In the genomic region with DNA sequence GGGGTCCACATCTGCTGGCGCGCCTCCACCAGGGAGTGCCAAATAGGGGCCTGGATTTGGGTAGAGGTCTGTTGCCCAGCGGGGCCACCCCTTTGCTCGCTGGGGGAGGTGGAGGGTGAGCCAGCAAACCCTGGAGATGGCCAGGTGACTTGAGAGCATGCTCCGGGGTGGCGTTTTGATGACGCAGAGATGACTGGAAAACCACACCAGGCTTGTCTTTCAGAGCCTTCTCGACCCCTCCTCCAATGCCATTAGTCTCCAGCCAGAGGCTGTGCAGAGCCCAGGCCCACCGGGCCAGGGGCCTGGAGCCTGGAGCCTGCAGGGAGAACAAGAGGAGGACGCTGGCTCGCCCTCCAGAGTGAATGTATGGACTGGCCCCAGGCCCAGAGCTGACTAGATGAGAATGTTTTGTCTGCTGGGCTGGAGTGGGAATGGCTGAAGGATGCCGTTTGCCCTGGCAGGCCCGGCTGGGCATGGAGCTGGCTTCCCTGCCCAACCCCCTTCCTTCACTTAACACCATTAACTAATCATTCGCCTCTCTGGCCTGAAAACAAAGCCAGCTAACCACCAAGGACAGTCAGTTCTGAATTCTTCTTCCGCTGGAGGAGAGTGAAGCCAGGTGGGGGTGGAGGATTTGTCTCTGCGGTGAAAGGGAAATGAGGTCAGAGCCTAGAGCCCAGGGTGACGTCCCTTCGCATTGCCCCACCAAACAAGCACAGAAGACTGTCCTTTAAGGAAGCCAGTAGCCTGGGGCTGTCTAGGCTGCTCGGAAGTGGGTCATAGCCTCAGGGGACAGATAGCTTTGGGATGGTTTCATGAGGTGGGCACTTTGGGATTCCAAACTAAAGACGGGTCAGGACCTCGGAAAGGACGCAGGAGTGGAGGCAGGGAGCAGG, we compare ENCODE assay signal across 9 cellular contexts. TPM values are rescaled to one million over a fixed set of nuclear protein-coding genes. Genes with fewer than 3 reads are reported as not detected.
A peak's percentile ranks its signal among the peaks of the same experiment; 100 is the strongest.
DNase-seq lines count a peak whose midpoint lies in the region; ATAC-seq and TF ChIP-seq lines count a peak whose summit lies in the region.
"Had no signal": no experiment of that assay in that cellular context is flagged by ENCODE, and none has a peak within 500 bp of the region (broad histone marks: within the 10 kb centered on the region; RNA-seq: fewer than 3 reads in every experiment).

No MANE protein-coding gene starts in this region.

- DNase-seq in GM13976 (ENCODE audit: low spot score) (peak; percentile 86), NCI-H2196 treated with DMSO at 0.1 percent for 48 hours (lab: John Stamatoyannopoulos, UW; ENCODE audit: unreplicated experiment) (peak; percentile 14), mucosa of descending colon (no peak), NCI-H146 treated with DMSO at 0.1 percent for 48 hours (lab: John Stamatoyannopoulos, UW; ENCODE audit: unreplicated experiment) (no peak), HuH-7 (ENCODE audit: low spot score) (no peak)
- DNase-seq in central memory CD4-positive, alpha-beta T cell = peak; percentile 59
- no peak for DNase-seq in stimulated activated CD4-positive, alpha-beta T cell treated with anti-CD3 and anti-CD28 coated beads, Interleukin-4, amount 100 ng/mL, for 1 hour

- intact Hi-C loops in mucosa of descending colon (cut with DNase I, micrococcal nuclease) = no loop called here

- TF ChIP-seq CTCF in GM13976 (IDR thresholded peaks at IDR 0.05; ENCODE audit: borderline replicate concordance, control extremely low read depth, extremely low read depth, insufficient read depth, missing control alignments) (no peak), mucosa of descending colon (IDR thresholded peaks at IDR 0.05) (no peak)

- peaks cover 39% of the 10 kb centered on the region for H3K4me1 ChIP-seq in mucosa of descending colon (ENCODE audit: low read depth)

- in situ Hi-C loops in GM13976 (cut with MboI; ENCODE audit: low sequenced_read_pairs, unreplicated experiment) = no loop called here

- ATAC-seq in mucosa of descending colon = peak; percentile 3
- ATAC-seq in HG02678 (IDR thresholded peaks at IDR 0.05; ENCODE audit: unreplicated experiment) = no peak

- no peak overlapping the region for H3K4me3 ChIP-seq in mucosa of descending colon

- H3K9me3 ChIP-seq in mucosa of descending colon = no peaks in the 10 kb centered on the region

- no peaks in the 10 kb centered on the region for H3K36me3 ChIP-seq in mucosa of descending colon (ENCODE audit: low read depth)

RNA-seq across cellular contexts. Expression of a gene that starts 1.6 kb away (rescaled TPM):
- 100 to 1,000 TPM in 1 of 3 donors, 10 to 100 TPM in 1, 1 to 10 TPM in 1; 9.7 to 186 (median 32.5) TPM for total RNA-seq in mucosa of descending colon

RNA-seq across cellular contexts. Expression of a gene that starts 15.8 kb away (rescaled TPM):
- 10 to 100 TPM; 20.7 to 24.7 (median 23.7) TPM for total RNA-seq in mucosa of descending colon

RNA-seq across cellular contexts. Expression of a gene that starts 22.2 kb away (rescaled TPM):
- 10 to 100 TPM in 1 of 3 donors, 1 to 10 TPM in 2; 5.1 to 13.9 (median 9.3) TPM for total RNA-seq in mucosa of descending colon

RNA-seq across cellular contexts. Expression of a gene that starts 28.0 kb away (rescaled TPM):
- total RNA-seq in mucosa of descending colon = not detected
- total RNA-seq: lower leg skin had no signal

Comparison
In these comparisons a context has a peak if more than half of its experiments do, and no peak if none do; other contexts are left out.
1. DNase-seq: peak in GM13976 (single experiment), NCI-H2196 treated with DMSO at 0.1 percent for 48 hours (single experiment) and central memory CD4-positive, alpha-beta T cell (single experiment); none in mucosa of descending colon (0 of 3), stimulated activated CD4-positive, alpha-beta T cell treated with anti-CD3 and anti-CD28 coated beads, Interleukin-4, amount 100 ng/mL, for 1 hour (single experiment), NCI-H146 treated with DMSO at 0.1 percent for 48 hours (single experiment) and HuH-7 (single experiment).